9 cellular contexts compared by ENCODE assay signal in the genomic region with DNA sequence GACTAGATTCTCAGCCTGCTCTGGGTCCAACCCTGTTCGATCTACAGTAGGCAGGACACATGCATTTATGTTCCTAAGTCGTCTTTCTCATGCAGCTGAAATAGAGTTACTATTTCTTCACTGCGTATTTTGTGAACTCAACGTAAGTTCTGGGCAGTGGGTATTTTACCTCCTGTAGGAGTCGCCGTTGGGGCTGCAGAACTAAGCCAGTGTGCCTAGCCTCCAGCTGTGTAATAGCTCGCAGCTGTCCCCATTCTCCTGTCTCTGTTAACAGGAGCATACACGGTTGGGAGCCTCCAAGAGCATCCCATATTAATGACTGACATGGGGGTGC. TPM values are rescaled to one million over a fixed set of nuclear protein-coding genes. Genes with fewer than 3 reads are reported as not detected.
DNase-seq lines count a peak whose midpoint lies in the region; FAIRE-seq and TF ChIP-seq lines count a peak whose summit lies in the region.
"Had no signal": no experiment of that assay in that cellular context is flagged by ENCODE, and none has a peak within 500 bp of the region (broad histone marks: within the 10 kb centered on the region; RNA-seq: fewer than 3 reads in every experiment).

No MANE protein-coding gene starts in this region.

- TF ChIP-seq CTCF in endothelial cell of umbilical vein (IDR thresholded peaks at IDR 0.05; ENCODE audit: extremely low read depth in 1 of 2, insufficient read depth in 1 of 2, low read depth in 1 of 2, low read length in 2 of 2) (no peak), osteoblast (IDR thresholded peaks at IDR 0.05; ENCODE audit: extremely low read depth, low read depth, low read length) (peak; percentile 21), GM13976 (IDR thresholded peaks at IDR 0.05; ENCODE audit: borderline replicate concordance, control extremely low read depth, extremely low read depth, insufficient read depth, missing control alignments) (no peak)

- DNase-seq in ELF-1 (ENCODE audit: low read depth, low spot score) (peak; percentile 15), RCC 7860 (ENCODE audit: low spot score) (peak; percentile 36), endothelial cell of umbilical vein (ENCODE audit: low read depth, low spot score) (peak; percentile 5), osteoblast (ENCODE audit: insufficient read length, low spot score, missing footprints) (no peak), Karpas-422 (no peak), ecto neural progenitor cell (ENCODE audit: low spot score) (no peak), GM13976 (ENCODE audit: low spot score) (no peak)
- DNase-seq in activated CD4-positive, alpha-beta T cell treated with anti-CD3 and anti-CD28 coated beads for 48 hours: no peak

- CTCF ChIA-PET in endothelial cell of umbilical vein (lab: Charles Lee): interaction anchor here (0.6 to 3.1 kb wide), 6 partner anchors 13 to 473 kb away, joined by 3 to 14 read pairs (median 5); no protein-coding TSS in a partner anchor

- H3K79me2 ChIP-seq in endothelial cell of umbilical vein (ENCODE audit: control insufficient read depth, insufficient read depth, low read length): no peaks in the 10 kb centered on the region
- no peaks in the 10 kb centered on the region for H3K79me2 ChIP-seq in osteoblast (ENCODE audit: insufficient read depth, low read length)
- H3K79me2 ChIP-seq in Karpas-422 (ENCODE audit: low read length): no peaks in the 10 kb centered on the region

- in situ Hi-C loops in GM13976 (cut with MboI; ENCODE audit: low sequenced_read_pairs, unreplicated experiment): no loop called here

- H3K4me3 ChIP-seq in endothelial cell of umbilical vein (replicated peaks in 1 of 3; ENCODE audit: insufficient read depth in 1 of 3, low read depth in 1 of 3, low read length in 3 of 3) (no peak overlapping the region), osteoblast (ENCODE audit: insufficient read depth, low read length) (peak overlapping the region; percentile 64), Karpas-422 (ENCODE audit: low read length) (no peak overlapping the region)

- POLR2A ChIA-PET in endothelial cell of umbilical vein (lab: Charles Lee): interaction anchor here (0.5 kb wide), 1 partner anchor 88 kb away, joined by 3 read pairs; no protein-coding TSS in a partner anchor

- dilution Hi-C loops in endothelial cell of umbilical vein (cut with MboI; ENCODE audit: extremely low pct_ligation_motif_present, low sequenced_read_pairs): no loop called here

- no peaks in the 10 kb centered on the region for H4K20me1 ChIP-seq in endothelial cell of umbilical vein (replicated peaks; ENCODE audit: control insufficient read depth, extremely low read depth, insufficient read depth, low read length)
- no peaks in the 10 kb centered on the region for H4K20me1 ChIP-seq in osteoblast (ENCODE audit: insufficient read depth, low read length)
- no peaks in the 10 kb centered on the region for H4K20me1 ChIP-seq in Karpas-422 (ENCODE audit: insufficient read depth, low read depth, low read length)

- H3K9me3 ChIP-seq in endothelial cell of umbilical vein (replicated peaks; ENCODE audit: control insufficient read depth, insufficient read depth, low read length): no peaks in the 10 kb centered on the region
- no peaks in the 10 kb centered on the region for H3K9me3 ChIP-seq in osteoblast (ENCODE audit: low read depth, low read length)
- no peaks in the 10 kb centered on the region for H3K9me3 ChIP-seq in Karpas-422 (ENCODE audit: low read length)

- BruUV-seq in endothelial cell of umbilical vein (replicated peaks; lab: Mats Ljungman, UMichigan): no TSS peak

- no peak for TF ChIP-seq POLR2A in endothelial cell of umbilical vein (IDR thresholded peaks at IDR 0.05; ENCODE audit: low read depth, low read length)

- H3K36me3 ChIP-seq in endothelial cell of umbilical vein (ENCODE audit: control insufficient read depth in 2 of 2, extremely low read depth in 1 of 2, insufficient read depth in 2 of 2, low read length in 2 of 2) (no peaks in the 10 kb centered on the region), osteoblast (ENCODE audit: insufficient read depth, low read length) (no peaks in the 10 kb centered on the region), Karpas-422 (ENCODE audit: insufficient read depth, low read length) (no peaks in the 10 kb centered on the region)

- H3K4me1 ChIP-seq in endothelial cell of umbilical vein (ENCODE audit: control insufficient read depth, extremely low read depth, insufficient read depth, low read length): peaks cover 9% of the 10 kb centered on the region
- H3K4me1 ChIP-seq in osteoblast (ENCODE audit: insufficient read depth, low read length): peaks cover 17% of the 10 kb centered on the region
- H3K4me1 ChIP-seq in Karpas-422 (ENCODE audit: low read length): no peaks in the 10 kb centered on the region

- H3K9ac ChIP-seq in endothelial cell of umbilical vein (replicated peaks; ENCODE audit: extremely low read depth, insufficient read depth, low read length) (no peak overlapping the region), Karpas-422 (ENCODE audit: low read length) (no peak overlapping the region)

- FAIRE-seq in RCC 7860 (lab: Jason Lieb, UNC) (no peak), endothelial cell of umbilical vein (lab: Jason Lieb, UNC) (no peak)
- FAIRE-seq: TTC549 had no signal

- intact Hi-C loops in endothelial cell of umbilical vein (cut with micrococcal nuclease): loop anchor here (5.0 to 10.0 kb wide), 2 partner anchors 41 to 109 kb away; no protein-coding TSS in a partner anchor

- H3K4me2 ChIP-seq in endothelial cell of umbilical vein (ENCODE audit: insufficient read depth, low read length) (peak overlapping the region; percentile 33), osteoblast (ENCODE audit: insufficient read depth, low read length) (peak overlapping the region; percentile 91), Karpas-422 (ENCODE audit: low read depth, low read length, poor library complexity, severe bottlenecking) (no peak overlapping the region)

- H3K9me1 ChIP-seq in endothelial cell of umbilical vein (replicated peaks; ENCODE audit: control insufficient read depth, extremely low read depth, insufficient read depth, low read length): no peaks in the 10 kb centered on the region

- H3K27ac ChIP-seq in endothelial cell of umbilical vein (ENCODE audit: insufficient read depth, low read depth, low read length) (no peak overlapping the region), osteoblast (ENCODE audit: low read depth, low read length) (peak overlapping the region; percentile 86), Karpas-422 (ENCODE audit: low read length) (no peak overlapping the region)

- H3K9me2 ChIP-seq in Karpas-422 (replicated peaks; ENCODE audit: insufficient read depth, low read length): no peaks in the 10 kb centered on the region

- H3K27me3 ChIP-seq in endothelial cell of umbilical vein (ENCODE audit: control insufficient read depth in 2 of 2, insufficient read depth in 2 of 2, low read length in 2 of 2) (no peaks in the 10 kb centered on the region), osteoblast (ENCODE audit: insufficient read depth, low read length) (no peaks in the 10 kb centered on the region), Karpas-422 (ENCODE audit: low read length) (no peaks in the 10 kb centered on the region)

- H2AFZ ChIP-seq in endothelial cell of umbilical vein (ENCODE audit: low read depth, low read length) (no peak overlapping the region), osteoblast (ENCODE audit: low read length) (peak overlapping the region; percentile 93), Karpas-422 (ENCODE audit: low read length) (no peak overlapping the region)

TF ChIP-seq in endothelial cell of umbilical vein, 7 proteins besides CTCF, POLR2A, EP300 and RAD21:
- TF ChIP-seq, protein P1, sequence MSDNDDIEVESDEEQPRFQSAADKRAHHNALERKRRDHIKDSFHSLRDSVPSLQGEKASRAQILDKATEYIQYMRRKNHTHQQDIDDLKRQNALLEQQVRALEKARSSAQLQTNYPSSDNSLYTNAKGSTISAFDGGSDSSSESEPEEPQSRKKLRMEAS (IDR thresholded peaks at IDR 0.05; ENCODE audit: insufficient read depth, insufficient read length): no peak
- TF ChIP-seq POLR2AphosphoS5 (IDR thresholded peaks at IDR 0.05; ENCODE audit: insufficient read depth, low read depth, low read length): no peak
- no peak for TF ChIP-seq EZH2 (IDR thresholded peaks at IDR 0.05; ENCODE audit: borderline replicate concordance, low read depth, low read length, severe bottlenecking)
- no peak for TF ChIP-seq MYC (IDR thresholded peaks at IDR 0.05; ENCODE audit: low read depth, low read length)
- no peak for TF ChIP-seq JUN (IDR thresholded peaks at IDR 0.05; ENCODE audit: borderline replicate concordance, insufficient read depth, insufficient read length, low read depth)
- no peak for TF ChIP-seq FOS (IDR thresholded peaks at IDR 0.05; ENCODE audit: borderline replicate concordance, insufficient read depth, low read length)
- TF ChIP-seq GATA2 (IDR thresholded peaks at IDR 0.05; ENCODE audit: insufficient read depth, insufficient read length, low read depth, low read length): no peak

RNA-seq across cellular contexts. Expression of a gene that starts 58.4 kb away (rescaled TPM):
- 16.2 and 22.0 TPM in 2 replicates for total RNA-seq in endothelial cell of umbilical vein
- polyA plus RNA-seq in endothelial cell of umbilical vein: 21.2 and 23.4 TPM in 2 replicates
- 13.6 and 15.2 TPM in 2 replicates for polyA plus RNA-seq in endothelial cell of umbilical vein (2011; cell fraction: cytosol; rRNA removed)
- polyA plus RNA-seq in endothelial cell of umbilical vein (2011; cell fraction: nucleus; rRNA removed): 14.4 and 15.0 TPM in 2 replicates
- 13.6 and 15.6 TPM in 2 replicates for polyA plus RNA-seq in endothelial cell of umbilical vein (2012)
- polyA minus RNA-seq in endothelial cell of umbilical vein: 54.7 and 62.5 TPM in 2 replicates
- polyA minus RNA-seq in endothelial cell of umbilical vein (2011; cell fraction: cytosol; rRNA and poly(A)+ RNA removed): 4.6 TPM
- 21.1 and 24.5 TPM in 2 replicates for polyA minus RNA-seq in endothelial cell of umbilical vein (2011; cell fraction: nucleus; rRNA and poly(A)+ RNA removed)
- 9.8 and 12.4 TPM in 2 replicates for total RNA-seq in osteoblast
- 6.2 and 9.6 TPM in 2 replicates for total RNA-seq in Karpas-422 (2014; rRNA removed; shearing (Covaris generic); ENCODE audit: low replicate concordance)

Comparison
In these comparisons a context has a peak if more than half of its experiments do, and no peak if none do; other contexts are left out.
1. DNase-seq: peak in ELF-1 (single experiment), RCC 7860 (single experiment) and endothelial cell of umbilical vein (single experiment); none in osteoblast (single experiment), Karpas-422 (single experiment), ecto neural progenitor cell (single experiment), activated CD4-positive, alpha-beta T cell treated with anti-CD3 and anti-CD28 coated beads for 48 hours (single experiment) and GM13976 (single experiment).